In genomic region chr2:240500561-240501423, GRCh38 we compare ENCODE assay signal across 1 cellular context.
TF ChIP-seq lines count a peak whose summit lies in the region.

No MANE protein-coding gene starts in this region.

TF ChIP-seq in GM12878, 131 proteins besides CTCF, POLR2A, EP300 and RAD21:
- TF ChIP-seq BCL3 (IDR thresholded peaks at IDR 0.05; ENCODE audit: borderline replicate concordance, insufficient read depth, low read depth, low read length, poor library complexity, severe bottlenecking) (peak; percentile 97), GABPA (IDR thresholded peaks at IDR 0.05; ENCODE audit: low read depth) (no peak), TCF3 (IDR thresholded peaks at IDR 0.05; ENCODE audit: borderline replicate concordance, insufficient read depth, low read depth, low read length) (0 out of 2 replicates have a peak, but pooled peaks have one; percentile 30), SREBF1 (IDR thresholded peaks at IDR 0.05; ENCODE audit: low read length) (no peak), ESRRA (IDR thresholded peaks at IDR 0.05; ENCODE audit: low read length) (no peak), PBX3 (IDR thresholded peaks at IDR 0.05; ENCODE audit: insufficient replicate concordance, low read depth, low read length) (peak; percentile 64), TARDBP (IDR thresholded peaks at IDR 0.05; ENCODE audit: borderline replicate concordance) (no peak), JUNB (IDR thresholded peaks at IDR 0.05) (no peak), BMI1 (IDR thresholded peaks at IDR 0.05; ENCODE audit: borderline replicate concordance) (no peak)
- TF ChIP-seq, protein P1, sequence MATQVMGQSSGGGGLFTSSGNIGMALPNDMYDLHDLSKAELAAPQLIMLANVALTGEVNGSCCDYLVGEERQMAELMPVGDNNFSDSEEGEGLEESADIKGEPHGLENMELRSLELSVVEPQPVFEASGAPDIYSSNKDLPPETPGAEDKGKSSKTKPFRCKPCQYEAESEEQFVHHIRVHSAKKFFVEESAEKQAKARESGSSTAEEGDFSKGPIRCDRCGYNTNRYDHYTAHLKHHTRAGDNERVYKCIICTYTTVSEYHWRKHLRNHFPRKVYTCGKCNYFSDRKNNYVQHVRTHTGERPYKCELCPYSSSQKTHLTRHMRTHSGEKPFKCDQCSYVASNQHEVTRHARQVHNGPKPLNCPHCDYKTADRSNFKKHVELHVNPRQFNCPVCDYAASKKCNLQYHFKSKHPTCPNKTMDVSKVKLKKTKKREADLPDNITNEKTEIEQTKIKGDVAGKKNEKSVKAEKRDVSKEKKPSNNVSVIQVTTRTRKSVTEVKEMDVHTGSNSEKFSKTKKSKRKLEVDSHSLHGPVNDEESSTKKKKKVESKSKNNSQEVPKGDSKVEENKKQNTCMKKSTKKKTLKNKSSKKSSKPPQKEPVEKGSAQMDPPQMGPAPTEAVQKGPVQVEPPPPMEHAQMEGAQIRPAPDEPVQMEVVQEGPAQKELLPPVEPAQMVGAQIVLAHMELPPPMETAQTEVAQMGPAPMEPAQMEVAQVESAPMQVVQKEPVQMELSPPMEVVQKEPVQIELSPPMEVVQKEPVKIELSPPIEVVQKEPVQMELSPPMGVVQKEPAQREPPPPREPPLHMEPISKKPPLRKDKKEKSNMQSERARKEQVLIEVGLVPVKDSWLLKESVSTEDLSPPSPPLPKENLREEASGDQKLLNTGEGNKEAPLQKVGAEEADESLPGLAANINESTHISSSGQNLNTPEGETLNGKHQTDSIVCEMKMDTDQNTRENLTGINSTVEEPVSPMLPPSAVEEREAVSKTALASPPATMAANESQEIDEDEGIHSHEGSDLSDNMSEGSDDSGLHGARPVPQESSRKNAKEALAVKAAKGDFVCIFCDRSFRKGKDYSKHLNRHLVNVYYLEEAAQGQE (IDR thresholded peaks at IDR 0.05; ENCODE audit: low read depth, low read length), result no peak
